9 cellular contexts compared by ENCODE assay signal in the genomic region with DNA sequence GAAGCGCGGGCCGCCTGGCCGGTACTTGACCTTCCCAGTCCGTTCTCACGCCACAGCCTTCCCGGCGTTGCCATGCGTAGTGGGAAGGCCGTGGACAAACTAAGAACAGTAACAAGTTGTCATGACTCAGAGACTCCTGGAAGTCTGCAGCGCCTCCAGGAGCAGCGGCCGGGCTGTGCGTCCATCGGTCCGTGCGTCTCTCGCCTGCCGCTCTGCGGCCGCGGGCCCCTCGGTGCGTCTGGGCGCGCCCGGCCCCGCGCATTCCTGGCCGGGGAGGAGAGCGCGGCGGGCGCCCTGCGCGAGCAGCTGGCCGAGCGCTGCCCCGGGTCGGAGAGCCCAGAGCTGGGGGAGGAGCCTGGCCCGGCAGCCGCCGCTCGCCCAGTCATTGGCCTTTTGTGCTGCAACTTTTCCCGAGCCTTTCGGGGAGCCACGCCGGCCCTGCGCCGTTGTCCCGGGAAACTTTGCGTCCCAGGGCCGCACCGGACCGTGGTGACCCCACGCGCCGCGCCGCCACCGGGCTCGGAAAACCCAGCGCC.
DNase-seq lines count a peak whose midpoint lies in the region; ATAC-seq, FAIRE-seq and TF ChIP-seq lines count a peak whose summit lies in the region.
"Had no signal": no experiment of that assay in that cellular context is flagged by ENCODE, and none has a peak within 500 bp of the region (broad histone marks: within the 10 kb centered on the region; RNA-seq: fewer than 3 reads in every experiment).

No MANE protein-coding gene starts in this region.

- peak overlapping the region; percentile 81 for H3K4me3 Mint-ChIP-seq in astrocyte (ENCODE audit: unreplicated experiment)
- no peak overlapping the region for H3K4me3 Mint-ChIP-seq in stimulated activated effector memory CD8-positive, alpha-beta T cell treated with anti-CD3 and anti-CD28 coated beads, Interleukin-12 subunit alpha, Interleukin-12 subunit beta, amount 100 ng/mL, for 72 hours
- H3K4me3 Mint-ChIP-seq: stimulated activated naive CD8-positive, alpha-beta T cell treated with anti-CD3 and anti-CD28 coated beads, Interleukin-15, Interleukin-2, amounts not matched to agents 100 ng/mL and 50 ng/mL, for 24 hours had no signal

- peak overlapping the region; percentile 87 for H3K4me2 ChIP-seq in astrocyte (ENCODE audit: low read length)

- WGBS in prostate gland, result under 1% methylated on average over 27 of the region's 63 CpGs

- H3K27me3 ChIP-seq in astrocyte (ENCODE audit: insufficient read depth, low read length) (no peaks in the 10 kb centered on the region), right atrium auricular region (no peaks in the 10 kb centered on the region), prostate gland (replicated peaks; ENCODE audit: insufficient read depth) (no peaks in the 10 kb centered on the region)

- no peak for ATAC-seq in stimulated activated effector memory CD8-positive, alpha-beta T cell treated with anti-CD3 and anti-CD28 coated beads, Interleukin-12 subunit alpha, Interleukin-12 subunit beta, amount 100 ng/mL, for 72 hours
- ATAC-seq in GM18870 (IDR thresholded peaks at IDR 0.05; ENCODE audit: unreplicated experiment) (no peak), HG03342 (IDR thresholded peaks at IDR 0.05; ENCODE audit: unreplicated experiment) (no peak)

- H3K36me3 ChIP-seq in astrocyte (ENCODE audit: insufficient read depth, low read length) (no peaks in the 10 kb centered on the region), right atrium auricular region (no peaks in the 10 kb centered on the region), prostate gland (no peaks in the 10 kb centered on the region)

- peak; percentile 86 for TF ChIP-seq POLR2A in prostate gland (IDR thresholded peaks at IDR 0.05)

- intact Hi-C loops in prostate gland (cut with DNase I), result loop anchor here (2.0 to 10.0 kb wide), 4 partner anchors 58 to 1168 kb away; no protein-coding TSS in a partner anchor

- no peaks in the 10 kb centered on the region for H3K9me3 Mint-ChIP-seq in astrocyte (ENCODE audit: unreplicated experiment)
- no peaks in the 10 kb centered on the region for H3K9me3 Mint-ChIP-seq in stimulated activated effector memory CD8-positive, alpha-beta T cell treated with anti-CD3 and anti-CD28 coated beads, Interleukin-12 subunit alpha, Interleukin-12 subunit beta, amount 100 ng/mL, for 72 hours
- H3K9me3 Mint-ChIP-seq: stimulated activated naive CD8-positive, alpha-beta T cell treated with anti-CD3 and anti-CD28 coated beads, Interleukin-15, Interleukin-2, amounts not matched to agents 100 ng/mL and 50 ng/mL, for 24 hours had no signal

- H3K27ac Mint-ChIP-seq in astrocyte (ENCODE audit: unreplicated experiment), result peak overlapping the region; percentile 78
- H3K27ac Mint-ChIP-seq in stimulated activated effector memory CD8-positive, alpha-beta T cell treated with anti-CD3 and anti-CD28 coated beads, Interleukin-12 subunit alpha, Interleukin-12 subunit beta, amount 100 ng/mL, for 72 hours, result no peak overlapping the region
- H3K27ac Mint-ChIP-seq: stimulated activated naive CD8-positive, alpha-beta T cell treated with anti-CD3 and anti-CD28 coated beads, Interleukin-15, Interleukin-2, amounts not matched to agents 100 ng/mL and 50 ng/mL, for 24 hours had no signal

- peaks cover 2% of the 10 kb centered on the region for H3K27me3 Mint-ChIP-seq in astrocyte (ENCODE audit: low read depth, unreplicated experiment)

- peak overlapping the region; percentile 63 for H2AFZ ChIP-seq in astrocyte (ENCODE audit: low read depth, low read length)

- peaks cover 34% of the 10 kb centered on the region for H4K20me1 ChIP-seq in astrocyte (ENCODE audit: insufficient read depth, low read length)

- H3K79me2 ChIP-seq in astrocyte (ENCODE audit: insufficient read depth, low read length), result peaks cover 47% of the 10 kb centered on the region

- H3K4me1 ChIP-seq in astrocyte (ENCODE audit: insufficient read depth, low read length) (peaks cover 34% of the 10 kb centered on the region), right atrium auricular region (peaks cover 0 to 49% of the 10 kb centered on the region in 2 donors), prostate gland (replicated peaks) (peaks cover 3% of the 10 kb centered on the region)

- DNase-seq in GM04503 (ENCODE audit: low read depth) (peak; percentile 85), LoVo (ENCODE audit: low spot score) (peak; percentile 89), astrocyte (ENCODE audit: low read depth) (peak; percentile 92), right atrium auricular region (ENCODE audit: low spot score) (peak; percentile 94), prostate gland (ENCODE audit: low spot score) (peak; percentile 87)
- DNase-seq in stimulated activated effector memory CD8-positive, alpha-beta T cell treated with anti-CD3 and anti-CD28 coated beads, Interleukin-12 subunit alpha, Interleukin-12 subunit beta, amount 100 ng/mL, for 72 hours (ENCODE audit: low spot score in 2 of 2), result no peak

- peak overlapping the region; percentile 96 for H3K9ac ChIP-seq in astrocyte (ENCODE audit: low read length)

- no peaks in the 10 kb centered on the region for H3K9me3 ChIP-seq in astrocyte (ENCODE audit: insufficient read depth, low read depth, low read length)
- no peaks in the 10 kb centered on the region for H3K9me3 ChIP-seq in right atrium auricular region
- H3K9me3 ChIP-seq in prostate gland, result no peaks in the 10 kb centered on the region

- peaks cover 2% of the 10 kb centered on the region for H3K36me3 Mint-ChIP-seq in astrocyte (ENCODE audit: low read depth, unreplicated experiment)
- no peaks in the 10 kb centered on the region for H3K36me3 Mint-ChIP-seq in stimulated activated effector memory CD8-positive, alpha-beta T cell treated with anti-CD3 and anti-CD28 coated beads, Interleukin-12 subunit alpha, Interleukin-12 subunit beta, amount 100 ng/mL, for 72 hours

- TF ChIP-seq CTCF in astrocyte (IDR thresholded peaks at IDR 0.05; ENCODE audit: insufficient read depth, low read depth, low read length) (peak; percentile 9), right atrium auricular region (IDR thresholded peaks at IDR 0.05) (peak; percentile 38 to 66), prostate gland (IDR thresholded peaks at IDR 0.05) (peak; percentile 47 to 91 (median 76))

- no peak for FAIRE-seq in astrocyte (lab: Jason Lieb, UNC)

- peaks cover 42% of the 10 kb centered on the region for H3K4me1 Mint-ChIP-seq in astrocyte (ENCODE audit: low read depth, unreplicated experiment)
- peaks cover 6% of the 10 kb centered on the region for H3K4me1 Mint-ChIP-seq in stimulated activated effector memory CD8-positive, alpha-beta T cell treated with anti-CD3 and anti-CD28 coated beads, Interleukin-12 subunit alpha, Interleukin-12 subunit beta, amount 100 ng/mL, for 72 hours

- H3K27ac ChIP-seq in astrocyte (ENCODE audit: low read depth, low read length) (peak overlapping the region; percentile 96), right atrium auricular region (peak overlapping the region; percentile 99 to 100), prostate gland (peak overlapping the region; percentile 96 to 99)

- H3K4me3 ChIP-seq in astrocyte (ENCODE audit: insufficient read depth, low read depth, low read length) (peak overlapping the region; percentile 74), right atrium auricular region (peak overlapping the region; percentile 70 to 73), prostate gland (peak overlapping the region; percentile 55 to 56)

Comparison
In these comparisons a context has a peak if more than half of its experiments do, and no peak if none do; other contexts are left out.
1. DNase-seq: peak in GM04503 (single experiment), LoVo (single experiment), astrocyte (single experiment), right atrium auricular region (single experiment) and prostate gland (single experiment); none in stimulated activated effector memory CD8-positive, alpha-beta T cell treated with anti-CD3 and anti-CD28 coated beads, Interleukin-12 subunit alpha, Interleukin-12 subunit beta, amount 100 ng/mL, for 72 hours (0 of 2).
2. CTCF ChIP-seq: peak in every context shown above with its lines; median percentile 76 in prostate gland; 52 in right atrium auricular region; 9 in astrocyte.
3. Peak in every context shown above with its lines, with median percentiles within 50 percentile points of each other: H3K27ac ChIP-seq and H3K4me3 ChIP-seq.